15 cellular contexts compared by ENCODE assay signal in the genomic region with DNA sequence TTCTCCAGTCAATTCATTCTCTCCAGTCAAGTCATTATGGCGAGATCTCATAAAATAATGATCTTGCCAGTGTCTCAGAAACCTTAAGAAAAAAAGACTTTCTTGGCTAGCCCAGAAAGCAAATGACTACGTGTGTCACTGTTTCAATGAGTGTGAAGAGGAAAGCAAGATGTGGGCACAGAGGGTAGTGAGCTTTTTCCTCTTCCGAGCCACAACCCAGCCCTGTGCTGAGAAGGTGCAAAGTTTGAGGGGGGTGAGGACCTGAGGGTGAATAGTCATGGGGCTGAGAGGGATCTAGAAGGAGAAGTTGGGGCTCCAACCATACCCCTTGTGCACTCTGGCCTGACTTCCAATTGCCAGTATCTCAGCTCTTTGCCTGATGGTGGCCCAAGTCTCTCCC.
DNase-seq lines count a peak whose midpoint lies in the region; ATAC-seq and TF ChIP-seq lines count a peak whose summit lies in the region.
"Had no signal": no experiment of that assay in that cellular context is flagged by ENCODE, and none has a peak within 500 bp of the region (broad histone marks: within the 10 kb centered on the region; RNA-seq: fewer than 3 reads in every experiment).

No MANE protein-coding gene starts in this region.

- TF ChIP-seq POLR2A in suprapubic skin (IDR thresholded peaks at IDR 0.05): no peak

- H3K36me3 ChIP-seq in mucosa of rectum (ENCODE audit: control insufficient read depth in 2 of 2, insufficient read depth in 2 of 2, low read length in 2 of 2) (no peaks in the 10 kb centered on the region), thoracic aorta (no peaks in the 10 kb centered on the region), suprapubic skin (no peaks in the 10 kb centered on the region)
- no peaks in the 10 kb centered on the region for H3K36me3 ChIP-seq in effector memory CD4-positive, alpha-beta T cell (ENCODE audit: control insufficient read depth, insufficient read depth, low read length)

- DNase-seq in activated gamma-delta T cell treated with Interleukin-2 at 50 U/mL for 16 hours: peak; percentile 6
- DNase-seq in activated gamma-delta T cell (lab: John Stamatoyannopoulos, UW): no peak
- DNase-seq in activated CD8-positive, alpha-beta T cell treated with anti-CD3 and anti-CD28 coated beads, Interleukin-2, amount 10 ng/mL, durations not matched to agents 7 days and 5 days: no peak
- no peak for DNase-seq in thoracic aorta (ENCODE audit: low spot score)
- DNase-seq in suprapubic skin (ENCODE audit: low spot score in 2 of 2): no peak
- no peak for DNase-seq in NCI-H2196 (lab: John Stamatoyannopoulos, UW; ENCODE audit: unreplicated experiment)
- DNase-seq in effector memory CD4-positive, alpha-beta T cell: no peak
- DNase-seq: 8988T, KG1, NCI-H1694 treated with DMSO at 0.1 percent for 48 hours, NCI-H510A treated with DMSO at 0.1 percent for 48 hours, NCI-H774, SHP77 had no signal

- ATAC-seq in activated CD8-positive, alpha-beta T cell treated with anti-CD3 and anti-CD28 coated beads, Interleukin-2, amount 10 ng/mL, durations not matched to agents 7 days and 5 days: no peak
- ATAC-seq in thoracic aorta (ENCODE audit: insufficient number of reproducible peaks, low FRiP score, low read depth): no peak
- ATAC-seq: HepG2 had no signal

- POLR2A ChIA-PET in activated CD8-positive, alpha-beta T cell treated with anti-CD3 and anti-CD28 coated beads, Interleukin-2, amount 10 ng/mL, durations not matched to agents 7 days and 5 days (lab: Charles Lee): no interaction called here

- peaks cover 41% of the 10 kb centered on the region for H3K4me1 Mint-ChIP-seq in activated CD8-positive, alpha-beta T cell treated with anti-CD3 and anti-CD28 coated beads, Interleukin-2, amount 10 ng/mL, durations not matched to agents 7 days and 5 days (ENCODE audit: low read depth)

- H3K27ac Mint-ChIP-seq in activated CD8-positive, alpha-beta T cell treated with anti-CD3 and anti-CD28 coated beads, Interleukin-2, amount 10 ng/mL, durations not matched to agents 7 days and 5 days: peak overlapping the region; percentile 47

- H3K36me3 Mint-ChIP-seq in activated CD8-positive, alpha-beta T cell treated with anti-CD3 and anti-CD28 coated beads, Interleukin-2, amount 10 ng/mL, durations not matched to agents 7 days and 5 days (ENCODE audit: low read depth): no peaks in the 10 kb centered on the region

- H3K9me3 ChIP-seq in mucosa of rectum (ENCODE audit: control insufficient read depth in 2 of 2, low read length in 2 of 2) (no peaks in the 10 kb centered on the region), thoracic aorta (no peaks in the 10 kb centered on the region), suprapubic skin (no peaks in the 10 kb centered on the region)
- no peaks in the 10 kb centered on the region for H3K9me3 ChIP-seq in effector memory CD4-positive, alpha-beta T cell (ENCODE audit: control insufficient read depth, low read length)

- TF ChIP-seq EP300 in suprapubic skin (IDR thresholded peaks at IDR 0.05): no peak

- H3K27me3 Mint-ChIP-seq in activated CD8-positive, alpha-beta T cell treated with anti-CD3 and anti-CD28 coated beads, Interleukin-2, amount 10 ng/mL, durations not matched to agents 7 days and 5 days (ENCODE audit: low read depth): no peaks in the 10 kb centered on the region

- H3K27me3 ChIP-seq in mucosa of rectum (ENCODE audit: control insufficient read depth in 2 of 2, insufficient read depth in 2 of 2, low read length in 2 of 2): peaks cover 0 to 7% of the 10 kb centered on the region in 2 donors
- no peaks in the 10 kb centered on the region for H3K27me3 ChIP-seq in thoracic aorta (replicated peaks; ENCODE audit: insufficient read depth)
- H3K27me3 ChIP-seq in suprapubic skin: no peaks in the 10 kb centered on the region
- H3K27me3 ChIP-seq in effector memory CD4-positive, alpha-beta T cell (replicated peaks; ENCODE audit: control insufficient read depth, insufficient read depth, low read length, poor library complexity, severe bottlenecking): no peaks in the 10 kb centered on the region

- peak overlapping the region; percentile 43 to 60 for H3K27ac ChIP-seq in mucosa of rectum (ENCODE audit: low read depth in 2 of 2, low read length in 2 of 2)
- H3K27ac ChIP-seq in thoracic aorta: peak overlapping the region; percentile 74 to 82
- H3K27ac ChIP-seq in suprapubic skin: no peak overlapping the region
- no peak overlapping the region for H3K27ac ChIP-seq in effector memory CD4-positive, alpha-beta T cell (ENCODE audit: insufficient read depth, low read length, poor library complexity, severe bottlenecking)

- 88% methylated on average over 3 of the region's 3 CpGs for WGBS in suprapubic skin

- TF ChIP-seq CTCF in thoracic aorta (IDR thresholded peaks at IDR 0.05) (no peak), suprapubic skin (IDR thresholded peaks at IDR 0.05) (no peak)

- H3K4me3 ChIP-seq in mucosa of rectum (ENCODE audit: low read length in 2 of 2) (no peak overlapping the region), thoracic aorta (no peak overlapping the region), suprapubic skin (no peak overlapping the region)
- no peak overlapping the region for H3K4me3 ChIP-seq in effector memory CD4-positive, alpha-beta T cell (ENCODE audit: insufficient read depth, low read depth, low read length, poor library complexity, severe bottlenecking)

- H3K9me3 Mint-ChIP-seq in activated CD8-positive, alpha-beta T cell treated with anti-CD3 and anti-CD28 coated beads, Interleukin-2, amount 10 ng/mL, durations not matched to agents 7 days and 5 days (ENCODE audit: insufficient read depth): no peaks in the 10 kb centered on the region

- H3K4me1 ChIP-seq in mucosa of rectum (ENCODE audit: control insufficient read depth in 2 of 2, insufficient read depth in 2 of 2, low read length in 2 of 2) (peaks cover 13% of the 10 kb centered on the region in 2 donors), thoracic aorta (ENCODE audit: control insufficient read depth in 1 of 2, low read depth in 2 of 2) (peaks cover 4 to 45% of the 10 kb centered on the region in 2 donors), suprapubic skin (peaks cover 16% of the 10 kb centered on the region)
- peaks cover 5% of the 10 kb centered on the region for H3K4me1 ChIP-seq in effector memory CD4-positive, alpha-beta T cell (ENCODE audit: control insufficient read depth, insufficient read depth, low read length, poor library complexity, severe bottlenecking)

- no peak overlapping the region for H3K4me3 Mint-ChIP-seq in activated CD8-positive, alpha-beta T cell treated with anti-CD3 and anti-CD28 coated beads, Interleukin-2, amount 10 ng/mL, durations not matched to agents 7 days and 5 days

- CTCF ChIA-PET in activated CD8-positive, alpha-beta T cell treated with anti-CD3 and anti-CD28 coated beads, Interleukin-2, amount 10 ng/mL, durations not matched to agents 7 days and 5 days (lab: Charles Lee): interaction anchor here (1.0 to 1.7 kb wide), 2 partner anchors 390 to 538 kb away, joined by 3 to 8 read pairs; no protein-coding TSS in a partner anchor

- no peak overlapping the region for H3K9ac ChIP-seq in mucosa of rectum (ENCODE audit: low read depth in 1 of 2, low read length in 2 of 2)

Comparison
In these comparisons a context has a peak if more than half of its experiments do, and no peak if none do; other contexts are left out.
1. H3K27ac ChIP-seq: peak in mucosa of rectum (2 of 2) and thoracic aorta (2 of 2); none in suprapubic skin (single experiment) and effector memory CD4-positive, alpha-beta T cell (single experiment).